Comparison of ENCODE assay signal across 12 cellular contexts in genomic region chr12:124683330-124683662, GRCh38.
DNase-seq lines count a peak whose midpoint lies in the region; ATAC-seq and TF ChIP-seq lines count a peak whose summit lies in the region.
"Had no signal": no experiment of that assay in that cellular context is flagged by ENCODE, and none has a peak within 500 bp of the region (broad histone marks: within the 10 kb centered on the region; RNA-seq: fewer than 3 reads in every experiment).

No MANE protein-coding gene starts in this region.

- DNase-seq in LoVo (ENCODE audit: low spot score) (peak; percentile 90), lower lobe of right lung (peak; percentile 69), thoracic aorta (ENCODE audit: low spot score) (no peak), C1 segment of cervical spinal cord (lab: John Stamatoyannopoulos, UW) (no peak)
- no peak for DNase-seq in activated CD4-positive, alpha-beta T cell treated with anti-CD3 and anti-CD28 coated beads for 1 hour
- DNase-seq: activated CD8-positive, alpha-beta T cell treated with anti-CD3 and anti-CD28 coated beads for 36 hours; activated naive CD4-positive, alpha-beta T cell treated with anti-CD3 and anti-CD28 coated beads, Interleukin-2, amount 50 U/mL, for 16 hours; immature natural killer cell; NCI-H1417; SK-N-SH had no signal

- H3K4me1 ChIP-seq in lower lobe of right lung (peaks cover 91% of the 10 kb centered on the region), thoracic aorta (ENCODE audit: control insufficient read depth in 1 of 2, low read depth in 2 of 2) (peaks cover 45 to 91% of the 10 kb centered on the region in 2 donors)

- H3K27me3 ChIP-seq in lower lobe of right lung (ENCODE audit: low read depth) (no peaks in the 10 kb centered on the region), thoracic aorta (replicated peaks; ENCODE audit: insufficient read depth) (no peaks in the 10 kb centered on the region)

- H3K9me3 ChIP-seq in lower lobe of right lung (no peaks in the 10 kb centered on the region), thoracic aorta (no peaks in the 10 kb centered on the region)
- H3K9me3 ChIP-seq: SK-N-SH had no signal

- ATAC-seq in lower lobe of right lung (peak; percentile 61 to 68), thoracic aorta (ENCODE audit: insufficient number of reproducible peaks, low FRiP score, low read depth) (no peak), HG03432 (IDR thresholded peaks at IDR 0.05; ENCODE audit: unreplicated experiment) (no peak)
- ATAC-seq: activated CD8-positive, alpha-beta T cell treated with anti-CD3 and anti-CD28 coated beads for 36 hours had no signal

- H3K27ac ChIP-seq in VCaP (peak overlapping the region; percentile 65), lower lobe of right lung (peak overlapping the region; percentile 68), thoracic aorta (peak overlapping the region; percentile 85 to 90)

- no peak for TF ChIP-seq CTCF in VCaP (conservative IDR thresholded peaks at IDR 0.05)
- TF ChIP-seq CTCF in lower lobe of right lung (IDR thresholded peaks at IDR 0.05) = no peak
- TF ChIP-seq CTCF in thoracic aorta (IDR thresholded peaks at IDR 0.05) = no peak

- H3K4me3 ChIP-seq in lower lobe of right lung = no peak overlapping the region
- no peak overlapping the region for H3K4me3 ChIP-seq in thoracic aorta

- H3K36me3 ChIP-seq in lower lobe of right lung = no peaks in the 10 kb centered on the region
- H3K36me3 ChIP-seq in thoracic aorta = no peaks in the 10 kb centered on the region

- intact Hi-C loops in lower lobe of right lung (cut with DNase I) = no loop called here

Comparison
In these comparisons a context has a peak if more than half of its experiments do, and no peak if none do; other contexts are left out.
1. DNase-seq: peak in LoVo (single experiment) and lower lobe of right lung (single experiment); none in thoracic aorta (single experiment), activated CD4-positive, alpha-beta T cell treated with anti-CD3 and anti-CD28 coated beads for 1 hour (single experiment) and C1 segment of cervical spinal cord (0 of 14).
2. ATAC-seq: peak in lower lobe of right lung (2 of 2); none in thoracic aorta (single experiment) and HG03432 (single experiment).
3. Peak in every context shown above with its lines, with median percentiles within 50 percentile points of each other: H3K27ac ChIP-seq.